Comparison of ENCODE assay signal across 8 cellular contexts in genomic region chr5:123035950-123036390, GRCh38. TPM values are rescaled to one million over a fixed set of nuclear protein-coding genes. Genes with fewer than 3 reads are reported as not detected.
DNase-seq lines count a peak whose midpoint lies in the region; ATAC-seq and TF ChIP-seq lines count a peak whose summit lies in the region.

No MANE protein-coding gene starts in this region.

- DNase-seq in activated naive CD4-positive, alpha-beta T cell treated with Interleukin-2 at 50 U/mL for 16 hours: no peak
- DNase-seq in RWPE2 (ENCODE audit: low spot score): peak; percentile 76
- peak; percentile 88 for DNase-seq in endodermal cell
- peak; percentile 68 for DNase-seq in lung (ENCODE audit: low spot score)
- peak in 1 of 2 donors; percentile 23 for DNase-seq in tibial nerve (ENCODE audit: low spot score in 2 of 2)
- no peak for DNase-seq in GOT3 (lab: John Stamatoyannopoulos, UW)

- no peak for TF ChIP-seq POLR2A in tibial nerve (IDR thresholded peaks at IDR 0.05)

- no peak overlapping the region for H3K27ac Mint-ChIP-seq in activated naive CD4-positive, alpha-beta T cell treated with anti-CD3 and anti-CD28 coated beads, Interleukin-2, amount 50 U/mL, for 24 hours
- H3K27ac Mint-ChIP-seq in endodermal cell: no peak overlapping the region

- H3K27me3 Mint-ChIP-seq in activated naive CD4-positive, alpha-beta T cell treated with anti-CD3 and anti-CD28 coated beads, Interleukin-2, amount 50 U/mL, for 24 hours: peaks cover 47% of the 10 kb centered on the region
- peaks cover 56% of the 10 kb centered on the region for H3K27me3 Mint-ChIP-seq in endodermal cell (ENCODE audit: insufficient read depth)

- H3K9me3 ChIP-seq in RWPE2 (ENCODE audit: severe bottlenecking): no peaks in the 10 kb centered on the region
- H3K9me3 ChIP-seq in endodermal cell (ENCODE audit: control insufficient read depth, low read length): no peaks in the 10 kb centered on the region
- H3K9me3 ChIP-seq in lung (ENCODE audit: control insufficient read depth in 2 of 2, insufficient read depth in 1 of 2, low read length in 1 of 2): no peaks in the 10 kb centered on the region
- H3K9me3 ChIP-seq in tibial nerve: no peaks in the 10 kb centered on the region

- no peak for TF ChIP-seq CTCF in RWPE2 (IDR thresholded peaks at IDR 0.05; ENCODE audit: poor library complexity, severe bottlenecking)
- no peak for TF ChIP-seq CTCF in endodermal cell (conservative IDR thresholded peaks at IDR 0.05)
- no peak for TF ChIP-seq CTCF in lung (IDR thresholded peaks at IDR 0.05; ENCODE audit: control extremely low read depth, extremely low read depth)
- no peak for TF ChIP-seq CTCF in tibial nerve (IDR thresholded peaks at IDR 0.05)

- peak overlapping the region; percentile 29 for H3K27ac ChIP-seq in RWPE2 (ENCODE audit: poor library complexity, severe bottlenecking)
- H3K27ac ChIP-seq in endodermal cell (ENCODE audit: low read depth, low read length): no peak overlapping the region
- H3K27ac ChIP-seq in lung (ENCODE audit: low read depth in 1 of 2, low read length in 1 of 2): peak overlapping the region; percentile 92 to 97
- H3K27ac ChIP-seq in tibial nerve: peak overlapping the region; percentile 62 to 88 (median 83)

- H3K36me3 ChIP-seq in RWPE2 (ENCODE audit: low read depth): no peaks in the 10 kb centered on the region
- H3K36me3 ChIP-seq in endodermal cell (ENCODE audit: control insufficient read depth, insufficient read depth, low read length): no peaks in the 10 kb centered on the region
- H3K36me3 ChIP-seq in lung (ENCODE audit: control insufficient read depth in 2 of 2, insufficient read depth in 2 of 2, low read length in 2 of 2): no peaks in the 10 kb centered on the region
- no peaks in the 10 kb centered on the region for H3K36me3 ChIP-seq in tibial nerve

- no peaks in the 10 kb centered on the region for H3K36me3 Mint-ChIP-seq in activated naive CD4-positive, alpha-beta T cell treated with anti-CD3 and anti-CD28 coated beads, Interleukin-2, amount 50 U/mL, for 24 hours
- no peaks in the 10 kb centered on the region for H3K36me3 Mint-ChIP-seq in endodermal cell (ENCODE audit: low read depth)

- H3K4me3 Mint-ChIP-seq in activated naive CD4-positive, alpha-beta T cell treated with anti-CD3 and anti-CD28 coated beads, Interleukin-2, amount 50 U/mL, for 24 hours: peak overlapping the region; percentile 47
- H3K4me3 Mint-ChIP-seq in endodermal cell: peak overlapping the region; percentile 72

- H3K9me3 Mint-ChIP-seq in activated naive CD4-positive, alpha-beta T cell treated with anti-CD3 and anti-CD28 coated beads, Interleukin-2, amount 50 U/mL, for 24 hours: peaks cover 3% of the 10 kb centered on the region
- no peaks in the 10 kb centered on the region for H3K9me3 Mint-ChIP-seq in endodermal cell

- no peak for TF ChIP-seq EP300 in tibial nerve (IDR thresholded peaks at IDR 0.05)

- peak; percentile 10 for ATAC-seq in HG02763 (IDR thresholded peaks at IDR 0.05; ENCODE audit: unreplicated experiment)
- peak; percentile 61 for ATAC-seq in RWPE2 (ENCODE audit: low read depth)
- ATAC-seq in lung (ENCODE audit: insufficient read depth, low FRiP score): peak; percentile 53

- H3K4me3 ChIP-seq in RWPE2 (ENCODE audit: severe bottlenecking): peak overlapping the region; percentile 67
- peak overlapping the region; percentile 87 for H3K4me3 ChIP-seq in endodermal cell (ENCODE audit: low read length)
- H3K4me3 ChIP-seq in lung: peak overlapping the region; percentile 75
- peak overlapping the region; percentile 58 to 85 (median 70) for H3K4me3 ChIP-seq in tibial nerve

- peaks cover 6% of the 10 kb centered on the region for H3K4me1 ChIP-seq in RWPE2 (ENCODE audit: insufficient read depth, poor library complexity, severe bottlenecking)
- H3K4me1 ChIP-seq in endodermal cell (ENCODE audit: control insufficient read depth, insufficient read depth, low read length): no peaks in the 10 kb centered on the region
- H3K4me1 ChIP-seq in lung (ENCODE audit: control insufficient read depth in 2 of 2, insufficient read depth in 2 of 2, low read length in 2 of 2): peaks cover 0 to 4% of the 10 kb centered on the region in 2 donors
- peaks cover 0 to 32% (median 0%) of the 10 kb centered on the region in 4 donors for H3K4me1 ChIP-seq in tibial nerve

- peaks cover 17% of the 10 kb centered on the region for H3K4me1 Mint-ChIP-seq in activated naive CD4-positive, alpha-beta T cell treated with anti-CD3 and anti-CD28 coated beads, Interleukin-2, amount 50 U/mL, for 24 hours
- peaks cover 12% of the 10 kb centered on the region for H3K4me1 Mint-ChIP-seq in endodermal cell

- WGBS in endodermal cell (ENCODE audit: insufficient coverage in 1 of 2, insufficient read length in 1 of 2), 2 experiments: 0% methylated on average over 2 to 37 of the region's 37 CpGs
- 0 to 1% methylated on average over 35 to 37 of the region's 37 CpGs for WGBS in lung, 2 donors
- 0 to 1% methylated on average over 12 to 14 of the region's 37 CpGs for WGBS in tibial nerve, 2 donors

- H3K9ac ChIP-seq in endodermal cell (ENCODE audit: extremely low read depth, low read length, poor library complexity, severe bottlenecking): peak overlapping the region; percentile 48

- H3K27me3 ChIP-seq in RWPE2 (ENCODE audit: insufficient read depth, poor library complexity, severe bottlenecking) (no peaks in the 10 kb centered on the region), endodermal cell (ENCODE audit: control insufficient read depth, insufficient read depth, low read length, poor library complexity, severe bottlenecking) (peaks cover 38% of the 10 kb centered on the region), lung (ENCODE audit: control insufficient read depth, insufficient read depth) (no peaks in the 10 kb centered on the region), tibial nerve (no peaks in the 10 kb centered on the region)

RNA-seq across cellular contexts. Expression of gene PPIC, which starts 0.6 kb away (rescaled TPM):
- total RNA-seq in endodermal cell: 10 to 100 TPM; 25.7 to 36.4 TPM
- 7.3 TPM for polyA plus RNA-seq in endodermal cell (2013, experiment 1 of 2)
- polyA plus RNA-seq in endodermal cell (2013, experiment 2 of 2): 8.8 TPM
- total RNA-seq in lung: 10 to 100 TPM; 26.4 to 40.3 TPM
- polyA plus RNA-seq in lung: 10 to 100 TPM; 21.4 to 36.1 TPM
- 10 to 100 TPM; 14.1 to 36.7 (median 24.3) TPM for total RNA-seq in tibial nerve

RNA-seq across cellular contexts. Expression of gene PRDM6, which starts 53.1 kb away (rescaled TPM):
- total RNA-seq in endodermal cell: under 1 TPM; 0.13 to 0.66 TPM
- 0.43 TPM for polyA plus RNA-seq in endodermal cell (2013, experiment 1 of 2)
- 0.33 TPM for polyA plus RNA-seq in endodermal cell (2013, experiment 2 of 2)
- 10 to 100 TPM in 1 of 2 donors, 1 to 10 TPM in 1; 7.8 to 20.0 TPM for total RNA-seq in lung
- polyA plus RNA-seq in lung: 1 to 10 TPM; 1.0 to 1.8 TPM
- total RNA-seq in tibial nerve: 1 to 10 TPM in 2 of 4 donors, under 1 TPM in 2; 0.90 to 1.1 (median 1.0) TPM

Comparison
In these comparisons a context has a peak if more than half of its experiments do, and no peak if none do; other contexts are left out.
1. DNase-seq: peak in RWPE2 (single experiment), endodermal cell (single experiment) and lung (single experiment); none in activated naive CD4-positive, alpha-beta T cell treated with Interleukin-2 at 50 U/mL for 16 hours (single experiment) and GOT3 (single experiment).
2. ATAC-seq: peak in every context shown above with its lines; median percentile 61 in RWPE2; 53 in lung; 10 in HG02763.
3. RNA of gene PRDM6, which starts 53.1 kb away (total RNA-seq): 7.8 to 20.0 TPM in lung; 0.90 to 1.1 TPM in tibial nerve and 0.13 to 0.66 TPM in endodermal cell; every median in the first group is over 4 times any median in the second.
4. Peak in every context shown above with its lines, with median percentiles within 50 percentile points of each other: H3K4me3 ChIP-seq.